21 cellular contexts compared by ENCODE assay signal in the genomic region with DNA sequence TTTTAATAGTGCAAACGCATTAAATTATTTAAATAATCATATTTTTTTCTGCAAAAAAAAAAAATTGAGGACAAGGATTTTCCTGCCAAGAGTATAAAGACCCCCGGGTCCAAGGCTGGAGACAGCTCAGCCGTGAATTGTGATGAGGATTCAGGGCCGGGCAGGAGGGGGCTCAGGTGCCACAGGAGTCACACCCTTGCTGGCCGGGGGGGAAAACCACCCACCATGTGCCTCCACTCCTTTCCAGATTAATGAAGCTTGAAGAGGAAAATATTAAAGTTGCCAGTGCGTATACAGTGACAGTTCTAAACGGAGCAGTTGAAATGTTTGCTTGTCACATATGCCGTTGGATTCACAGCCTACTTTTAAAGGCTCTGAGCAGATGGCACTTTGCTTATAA. TPM values are rescaled to one million over a fixed set of nuclear protein-coding genes. Genes with fewer than 3 reads are reported as not detected.
DNase-seq lines count a peak whose midpoint lies in the region; TF ChIP-seq lines count a peak whose summit lies in the region.
"Had no signal": no experiment of that assay in that cellular context is flagged by ENCODE, and none has a peak within 500 bp of the region (broad histone marks: within the 10 kb centered on the region; RNA-seq: fewer than 3 reads in every experiment).

No MANE protein-coding gene starts in this region.

- no peak overlapping the region for H3K27ac ChIP-seq in endodermal cell (ENCODE audit: low read depth, low read length)
- H3K27ac ChIP-seq: 22Rv1; BLaER1 treated with 17β-estradiol and CSF1 and Interleukin-3, amounts not matched to agents 10 nM and 100 nM; GM23248 had no signal

- no peak overlapping the region for H3K4me3 ChIP-seq in endodermal cell (ENCODE audit: low read length)
- H3K4me3 ChIP-seq: BLaER1 treated with 17β-estradiol and CSF1 and Interleukin-3, amounts not matched to agents 10 nM and 100 nM; GM23248 had no signal

- WGBS in endodermal cell (ENCODE audit: insufficient coverage in 1 of 2, insufficient read length in 1 of 2), 2 experiments: 89 to 92% methylated on average over 6 to 7 of the region's 8 CpGs

- H3K27ac Mint-ChIP-seq in endodermal cell (no peak overlapping the region), immature natural killer cell (no peak overlapping the region)
- H3K27ac Mint-ChIP-seq: B cell; CD14-positive monocyte; CD4-positive, alpha-beta T cell; CD8-positive, alpha-beta memory T cell; H9 had no signal

- peak; percentile 45 for DNase-seq in NCI-H2171 treated with DMSO at 0.1 percent for 48 hours (lab: John Stamatoyannopoulos, UW)
- no peak for DNase-seq in NCI-H2171 (lab: John Stamatoyannopoulos, UW)
- peak; percentile 12 to 54 for DNase-seq in NCI-H526 (lab: John Stamatoyannopoulos, UW)
- peak; percentile 13 for DNase-seq in endodermal cell
- DNase-seq in NK-92 (lab: John Stamatoyannopoulos, UW; ENCODE audit: unreplicated experiment): no peak
- DNase-seq in immature natural killer cell: no peak
- no peak for DNase-seq in NCI-H748 treated with DMSO at 0.1 percent for 48 hours (lab: John Stamatoyannopoulos, UW)
- DNase-seq: Calu3; CD4-positive, alpha-beta T cell; CD8-positive, alpha-beta memory T cell; DMS53; DMS79 treated with DMSO at 0.1 percent for 48 hours; GF-D8; GM23248; H9 had no signal

- H3K4me1 Mint-ChIP-seq in endodermal cell (no peaks in the 10 kb centered on the region), immature natural killer cell (no peaks in the 10 kb centered on the region)
- H3K4me1 Mint-ChIP-seq: B cell; CD14-positive monocyte; CD8-positive, alpha-beta memory T cell had no signal

- H3K9me3 Mint-ChIP-seq in endodermal cell (peaks cover 8% of the 10 kb centered on the region), immature natural killer cell (peaks cover 0 to 5% (median 0%) of the 10 kb centered on the region in 6 donors)
- H3K9me3 Mint-ChIP-seq: CD4-positive, alpha-beta T cell had no signal

- H3K27me3 Mint-ChIP-seq in endodermal cell (ENCODE audit: insufficient read depth) (no peaks in the 10 kb centered on the region), immature natural killer cell (ENCODE audit: low read depth in 3 of 3) (peaks cover 0 to 7% (median 5%) of the 10 kb centered on the region in 3 donors)

- H3K9ac ChIP-seq in endodermal cell (ENCODE audit: extremely low read depth, low read length, poor library complexity, severe bottlenecking): no peak overlapping the region
- H3K9ac ChIP-seq: BLaER1 treated with 17β-estradiol and CSF1 and Interleukin-3, amounts not matched to agents 10 nM and 100 nM; GM23248 had no signal

- H3K36me3 Mint-ChIP-seq in endodermal cell (ENCODE audit: low read depth) (no peaks in the 10 kb centered on the region), immature natural killer cell (no peaks in the 10 kb centered on the region)
- H3K36me3 Mint-ChIP-seq: CD14-positive monocyte; CD8-positive, alpha-beta memory T cell had no signal

- peaks cover 6% of the 10 kb centered on the region for H3K9me3 ChIP-seq in endodermal cell (ENCODE audit: control insufficient read depth, low read length)

- H3K27me3 ChIP-seq in endodermal cell (ENCODE audit: control insufficient read depth, insufficient read depth, low read length, poor library complexity, severe bottlenecking): no peaks in the 10 kb centered on the region

- TF ChIP-seq CTCF in endodermal cell (conservative IDR thresholded peaks at IDR 0.05): no peak

- H3K36me3 ChIP-seq in endodermal cell (ENCODE audit: control insufficient read depth, insufficient read depth, low read length): no peaks in the 10 kb centered on the region
- H3K36me3 ChIP-seq: BLaER1 treated with 17β-estradiol and CSF1 and Interleukin-3, amounts not matched to agents 10 nM and 100 nM had no signal

- H3K4me3 Mint-ChIP-seq in endodermal cell (no peak overlapping the region), immature natural killer cell (no peak overlapping the region)
- H3K4me3 Mint-ChIP-seq: B cell; CD14-positive monocyte; CD4-positive, alpha-beta T cell; CD8-positive, alpha-beta memory T cell; H9 had no signal

- no peaks in the 10 kb centered on the region for H3K4me1 ChIP-seq in endodermal cell (ENCODE audit: control insufficient read depth, insufficient read depth, low read length)

RNA-seq across cellular contexts. Expression of a gene that starts 49.7 kb away (rescaled TPM):
- 1 to 10 TPM; 1.1 to 1.8 TPM for total RNA-seq in endodermal cell
- 2.0 TPM for polyA plus RNA-seq in endodermal cell (2013, experiment 1 of 2)
- polyA plus RNA-seq in endodermal cell (2013, experiment 2 of 2): 2.1 TPM
- polyA plus RNA-seq in immature natural killer cell: under 1 TPM in 1 of 3 donors, not detected in 2; 0.12 TPM
- total RNA-seq: Calu3; CD8-positive, alpha-beta memory T cell; G401; GM23248 had no signal
- polyA plus RNA-seq: AG04450; CD14-positive monocyte; CD8-positive, alpha-beta memory T cell; GM23248 had no signal

Comparison
In these comparisons a context has a peak if more than half of its experiments do, and no peak if none do; other contexts are left out.
1. DNase-seq: peak in NCI-H2171 treated with DMSO at 0.1 percent for 48 hours (single experiment), NCI-H526 (2 of 2) and endodermal cell (single experiment); none in NCI-H2171 (single experiment), NK-92 (single experiment), immature natural killer cell (0 of 3) and NCI-H748 treated with DMSO at 0.1 percent for 48 hours (single experiment).